10 cellular contexts compared by ENCODE assay signal in genomic region chr4:32349026-32349425, GRCh38.
"Had no signal": no experiment of that assay in that cellular context is flagged by ENCODE, and none has a peak within 500 bp of the region (broad histone marks: within the 10 kb centered on the region; RNA-seq: fewer than 3 reads in every experiment).

No MANE protein-coding gene starts in this region.

- H3K9me3 ChIP-seq: HAP-1 had no signal

- ATAC-seq: HCT116 had no signal

- H3K9ac ChIP-seq: GM23248, KMS-11 had no signal

- H3K27ac ChIP-seq: GM23248, HL-60, KMS-11 had no signal

- H2AFZ ChIP-seq: GM23248 had no signal

- H3K4me3 ChIP-seq: GM23248, HAP-1 had no signal

- H3K4me2 ChIP-seq: KMS-11 had no signal

- H3K36me3 ChIP-seq: HAP-1 had no signal

- H3K4me1 ChIP-seq: HAP-1 had no signal

- DNase-seq: GM23248, GOT3, H7, HFFc6, IMR-90, KBM-7 had no signal
